In the genomic region with DNA sequence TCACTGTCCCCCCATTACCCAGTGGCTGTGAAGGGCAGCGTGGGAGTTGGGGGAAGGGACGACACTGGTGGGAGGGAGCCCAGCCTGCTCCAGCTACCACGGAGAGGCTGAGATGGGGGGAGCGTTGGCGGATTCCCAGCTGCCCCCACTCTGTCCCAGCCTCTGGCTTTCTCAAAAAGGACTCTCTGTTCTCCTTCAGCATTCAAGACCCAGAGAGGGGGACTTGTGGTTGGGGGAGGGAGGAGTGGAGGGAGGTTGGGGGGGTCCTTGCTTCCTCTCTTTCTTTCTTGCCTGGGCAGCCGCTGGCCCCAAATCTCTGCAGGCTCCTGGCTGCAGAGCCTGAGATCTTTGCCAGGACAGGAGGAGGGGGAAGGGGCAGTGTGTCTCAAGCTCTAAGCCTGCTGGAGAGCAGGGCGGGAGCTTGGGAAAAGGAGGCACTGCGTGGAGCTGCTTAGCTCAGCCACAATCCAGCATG, we compare ENCODE assay signal across 16 cellular contexts. TPM values are rescaled to one million over a fixed set of nuclear protein-coding genes. Genes with fewer than 3 reads are reported as not detected.
DNase-seq lines count a peak whose midpoint lies in the region; ATAC-seq and TF ChIP-seq lines count a peak whose summit lies in the region.
"Had no signal": no experiment of that assay in that cellular context is flagged by ENCODE, and none has a peak within 500 bp of the region (broad histone marks: within the 10 kb centered on the region; RNA-seq: fewer than 3 reads in every experiment).

No MANE protein-coding gene starts in this region.

- H3K9me3 ChIP-seq in SK-N-SH (no peaks in the 10 kb centered on the region), HAP-1 (no peaks in the 10 kb centered on the region)

- no peak overlapping the region for H3K27ac ChIP-seq in SK-N-SH (ENCODE audit: low read depth in 2 of 2, low read length in 1 of 2)
- H3K27ac ChIP-seq: RWPE1 had no signal

- H3K27me3 ChIP-seq in SK-N-SH (ENCODE audit: insufficient read depth) (peaks cover 11% of the 10 kb centered on the region; the same call in 1 of the 2 replicates), HAP-1 (ENCODE audit: low read depth) (no peaks in the 10 kb centered on the region)

- no peak for TF ChIP-seq CTCF in SK-N-SH (IDR thresholded peaks at IDR 0.05)
- no peak for TF ChIP-seq CTCF in fibroblast of villous mesenchyme (IDR thresholded peaks at IDR 0.05; ENCODE audit: insufficient read depth, low read depth, low read length)
- no peak for TF ChIP-seq CTCF in neural crest cell (conservative IDR thresholded peaks at IDR 0.05)

- H3K9me2 ChIP-seq in SK-N-SH = no peaks in the 10 kb centered on the region

- no peaks in the 10 kb centered on the region for H3F3A ChIP-seq in SK-N-SH (replicated peaks; ENCODE audit: insufficient read depth)

- CTCF ChIA-PET in SK-N-SH (lab: Yijun Ruan, JAX) = interaction anchor here (0.8 to 4.0 kb wide), 7 partner anchors 8 to 134 kb away, joined by 3 to 18 read pairs (median 4); no protein-coding TSS in a partner anchor

- ATAC-seq in SK-N-SH treated with all-trans-retinoic acid at 6 μM for 48 hours = peak; percentile 42
- ATAC-seq: HCT116 had no signal

- DNase-seq in SK-N-SH (no peak), fibroblast of villous mesenchyme (ENCODE audit: low read depth) (peak; percentile 28), neural crest cell (ENCODE audit: low read depth, low spot score) (no peak), ureter (ENCODE audit: low spot score) (peak; percentile 69), DMS153 treated with DMSO at 0.1 percent for 48 hours (lab: John Stamatoyannopoulos, UW; ENCODE audit: unreplicated experiment) (no peak), HAP-1 (ENCODE audit: low spot score in 2 of 2) (no peak)
- DNase-seq in activated naive CD4-positive, alpha-beta T cell treated with Interleukin-2 at 50 U/mL for 16 hours = no peak
- DNase-seq: activated CD4-positive, alpha-beta T cell treated with anti-CD3 and anti-CD28 coated beads, Interleukin-2, amount 10 ng/mL, durations not matched to agents 7 days and 5 days; activated naive CD8-positive, alpha-beta T cell treated with anti-CD3 and anti-CD28 coated beads, Interleukin-2, amount 10 ng/mL, durations not matched to agents 7 days and 5 days; NCI-H1105 treated with DMSO at 0.1 percent for 48 hours had no signal

- H3K4me3 ChIP-seq in SK-N-SH (ENCODE audit: low read depth in 2 of 2, low read length in 1 of 2) = no peak overlapping the region
- no peak overlapping the region for H3K4me3 ChIP-seq in fibroblast of villous mesenchyme (ENCODE audit: low read depth, low read length)
- H3K4me3 ChIP-seq in HAP-1 = no peak overlapping the region

- POLR2A ChIA-PET in SK-N-SH (lab: Yijun Ruan, JAX) = no interaction called here

- H3K9ac ChIP-seq in SK-N-SH = no peak overlapping the region

- H3K4me1 ChIP-seq in SK-N-SH (ENCODE audit: control insufficient read depth in 1 of 2, insufficient read depth in 2 of 2, low read depth in 1 of 2, low read length in 1 of 2) = no peaks in the 10 kb centered on the region
- no peaks in the 10 kb centered on the region for H3K4me1 ChIP-seq in HAP-1

- TF ChIP-seq RAD21 in SK-N-SH (IDR thresholded peaks at IDR 0.05; ENCODE audit: low read length) = no peak

- H3K36me3 ChIP-seq in SK-N-SH (replicated peaks in 1 of 2; ENCODE audit: control insufficient read depth in 1 of 2, insufficient read depth in 2 of 2, low read length in 1 of 2) (no peaks in the 10 kb centered on the region), HAP-1 (replicated peaks) (no peaks in the 10 kb centered on the region)

- WGBS in SK-N-SH (ENCODE audit: low lambda C conversion rate) = 62% methylated on average over 8 of the region's 8 CpGs

- no peaks in the 10 kb centered on the region for H4K20me1 ChIP-seq in SK-N-SH (ENCODE audit: insufficient read depth)

- H3K36me3 Mint-ChIP-seq in neural crest cell (ENCODE audit: low read depth) = no peaks in the 10 kb centered on the region
- H3K36me3 Mint-ChIP-seq: activated naive CD8-positive, alpha-beta T cell treated with anti-CD3 and anti-CD28 coated beads, Interleukin-2, amount 10 ng/mL, durations not matched to agents 7 days and 5 days had no signal

- peaks cover 64% of the 10 kb centered on the region for H3K4me1 Mint-ChIP-seq in neural crest cell
- H3K4me1 Mint-ChIP-seq: activated CD4-positive, alpha-beta T cell treated with anti-CD3 and anti-CD28 coated beads, Interleukin-2, amount 10 ng/mL, durations not matched to agents 7 days and 5 days; activated naive CD8-positive, alpha-beta T cell treated with anti-CD3 and anti-CD28 coated beads, Interleukin-2, amount 10 ng/mL, durations not matched to agents 7 days and 5 days had no signal

- H3K27ac Mint-ChIP-seq in neural crest cell (ENCODE audit: unreplicated experiment) = peak overlapping the region; percentile 23
- H3K27ac Mint-ChIP-seq: activated CD4-positive, alpha-beta T cell treated with anti-CD3 and anti-CD28 coated beads, Interleukin-2, amount 10 ng/mL, durations not matched to agents 7 days and 5 days; activated naive CD8-positive, alpha-beta T cell treated with anti-CD3 and anti-CD28 coated beads, Interleukin-2, amount 10 ng/mL, durations not matched to agents 7 days and 5 days had no signal

- H3K4me2 ChIP-seq in SK-N-SH = no peak overlapping the region

- no peaks in the 10 kb centered on the region for H3K27me3 Mint-ChIP-seq in neural crest cell (ENCODE audit: low read depth)

- H3K4me3 Mint-ChIP-seq in neural crest cell = peak overlapping the region; percentile 92
- H3K4me3 Mint-ChIP-seq: activated CD4-positive, alpha-beta T cell treated with anti-CD3 and anti-CD28 coated beads, Interleukin-2, amount 10 ng/mL, durations not matched to agents 7 days and 5 days; activated naive CD8-positive, alpha-beta T cell treated with anti-CD3 and anti-CD28 coated beads, Interleukin-2, amount 10 ng/mL, durations not matched to agents 7 days and 5 days had no signal

- TF ChIP-seq EP300 in SK-N-SH (IDR thresholded peaks at IDR 0.05; ENCODE audit: borderline replicate concordance in 1 of 2, low read depth in 1 of 2, low read length in 1 of 2) = no peak

- no peak overlapping the region for H2AFZ ChIP-seq in SK-N-SH (ENCODE audit: low read depth)

- H3K79me2 ChIP-seq in SK-N-SH (ENCODE audit: insufficient read depth) = no peaks in the 10 kb centered on the region

- H3K9me3 Mint-ChIP-seq in neural crest cell = no peaks in the 10 kb centered on the region
- H3K9me3 Mint-ChIP-seq: activated CD4-positive, alpha-beta T cell treated with anti-CD3 and anti-CD28 coated beads, Interleukin-2, amount 10 ng/mL, durations not matched to agents 7 days and 5 days; activated naive CD8-positive, alpha-beta T cell treated with anti-CD3 and anti-CD28 coated beads, Interleukin-2, amount 10 ng/mL, durations not matched to agents 7 days and 5 days had no signal

- in situ Hi-C loops in HAP-1 (cut with MboI; ENCODE audit: low sequenced_read_pairs) = no loop called here

TF ChIP-seq in SK-N-SH, 30 proteins besides CTCF, POLR2A, EP300 and RAD21 (continues in another document):
- TF ChIP-seq MXI1 (IDR thresholded peaks at IDR 0.05; ENCODE audit: low read depth, low read length) = no peak
- TF ChIP-seq, protein P1, sequence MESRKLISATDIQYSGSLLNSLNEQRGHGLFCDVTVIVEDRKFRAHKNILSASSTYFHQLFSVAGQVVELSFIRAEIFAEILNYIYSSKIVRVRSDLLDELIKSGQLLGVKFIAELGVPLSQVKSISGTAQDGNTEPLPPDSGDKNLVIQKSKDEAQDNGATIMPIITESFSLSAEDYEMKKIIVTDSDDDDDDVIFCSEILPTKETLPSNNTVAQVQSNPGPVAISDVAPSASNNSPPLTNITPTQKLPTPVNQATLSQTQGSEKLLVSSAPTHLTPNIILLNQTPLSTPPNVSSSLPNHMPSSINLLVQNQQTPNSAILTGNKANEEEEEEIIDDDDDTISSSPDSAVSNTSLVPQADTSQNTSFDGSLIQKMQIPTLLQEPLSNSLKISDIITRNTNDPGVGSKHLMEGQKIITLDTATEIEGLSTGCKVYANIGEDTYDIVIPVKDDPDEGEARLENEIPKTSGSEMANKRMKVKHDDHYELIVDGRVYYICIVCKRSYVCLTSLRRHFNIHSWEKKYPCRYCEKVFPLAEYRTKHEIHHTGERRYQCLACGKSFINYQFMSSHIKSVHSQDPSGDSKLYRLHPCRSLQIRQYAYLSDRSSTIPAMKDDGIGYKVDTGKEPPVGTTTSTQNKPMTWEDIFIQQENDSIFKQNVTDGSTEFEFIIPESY (IDR thresholded peaks at IDR 0.05; ENCODE audit: borderline replicate concordance, low read depth) = no peak
- no peak for TF ChIP-seq FOXM1 (IDR thresholded peaks at IDR 0.05; ENCODE audit: low read depth)
- no peak for TF ChIP-seq RXRA (IDR thresholded peaks at IDR 0.05; ENCODE audit: borderline replicate concordance, low read depth)
- no peak for TF ChIP-seq POLR2AphosphoS5 (IDR thresholded peaks at IDR 0.05; ENCODE audit: low read depth, low read length)
- no peak for TF ChIP-seq FOXJ3 (CRISPR knock-in tag; IDR thresholded peaks at IDR 0.05)
- no peak for TF ChIP-seq TAF1 (IDR thresholded peaks at IDR 0.05; ENCODE audit: borderline replicate concordance, low read depth, low read length)

RNA-seq across cellular contexts. Expression of gene ATP1A2, which starts 2.2 kb away (rescaled TPM):
- 0.07 and 0.10 TPM in 2 replicates for polyA plus RNA-seq in SK-N-SH (2012; rRNA removed)
- polyA plus RNA-seq in SK-N-SH (2012; cell fraction: cytosol; rRNA removed) = 0.01 TPM in 1 of 2 replicates, not detected in the other
- polyA plus RNA-seq in SK-N-SH (2012; cell fraction: nucleus; rRNA removed) = 0.06 and 0.07 TPM in 2 replicates
- total RNA-seq in fibroblast of villous mesenchyme = not detected in 2 replicates
- total RNA-seq in neural crest cell = 93.6 and 101 TPM in 2 replicates
- 41.2 TPM for total RNA-seq in ureter
- total RNA-seq: activated CD4-positive, alpha-beta T cell treated with anti-CD3 and anti-CD28 coated beads, Interleukin-2, amount 10 ng/mL, durations not matched to agents 7 days and 5 days; activated naive CD8-positive, alpha-beta T cell treated with anti-CD3 and anti-CD28 coated beads, Interleukin-2, amount 10 ng/mL, durations not matched to agents 7 days and 5 days; glomerular endothelial cell had no signal

RNA-seq across cellular contexts. Expression of gene IGSF8, which starts 19.3 kb away (rescaled TPM):
- 67.9 and 70.7 TPM in 2 replicates for polyA plus RNA-seq in SK-N-SH (2012; rRNA removed)
- 25.4 and 43.9 TPM in 2 replicates for polyA plus RNA-seq in SK-N-SH (2012; cell fraction: cytosol; rRNA removed)
- polyA plus RNA-seq in SK-N-SH (2012; cell fraction: nucleus; rRNA removed) = 92.0 and 109 TPM in 2 replicates
- total RNA-seq in fibroblast of villous mesenchyme (13.9 and 14.7 TPM in 2 replicates), neural crest cell (27.5 and 28.4 TPM in 2 replicates), ureter (22.4 TPM)

RNA-seq across cellular contexts. Expression of gene ATP1A4, which starts 33.7 kb away (rescaled TPM):
- not detected in 2 replicates for polyA plus RNA-seq in SK-N-SH (2012; rRNA removed)
- polyA plus RNA-seq in SK-N-SH (2012; cell fraction: cytosol; rRNA removed) = not detected in 2 replicates
- 0.02 TPM in 2 replicates for polyA plus RNA-seq in SK-N-SH (2012; cell fraction: nucleus; rRNA removed)
- total RNA-seq in fibroblast of villous mesenchyme (not detected in 2 replicates), neural crest cell (0.20 and 0.35 TPM in 2 replicates), ureter (16.5 TPM)
- total RNA-seq: A172; activated CD4-positive, alpha-beta T cell treated with anti-CD3 and anti-CD28 coated beads, Interleukin-2, amount 10 ng/mL, durations not matched to agents 7 days and 5 days; activated naive CD8-positive, alpha-beta T cell treated with anti-CD3 and anti-CD28 coated beads, Interleukin-2, amount 10 ng/mL, durations not matched to agents 7 days and 5 days; glomerular endothelial cell had no signal
- polyA plus RNA-seq: neural cell had no signal

RNA-seq across cellular contexts. Expression of gene KCNJ9, which starts 36.4 kb away (rescaled TPM):
- polyA plus RNA-seq in SK-N-SH (2012; rRNA removed) = 0.02 and 0.05 TPM in 2 replicates
- 0.01 and 0.03 TPM in 2 replicates for polyA plus RNA-seq in SK-N-SH (2012; cell fraction: cytosol; rRNA removed)
- polyA plus RNA-seq in SK-N-SH (2012; cell fraction: nucleus; rRNA removed) = 0.01 TPM in 1 of 2 replicates, not detected in the other
- total RNA-seq in fibroblast of villous mesenchyme (not detected in 2 replicates), neural crest cell (0.11 and 0.19 TPM in 2 replicates), ureter (not detected)
- total RNA-seq: A172; activated CD4-positive, alpha-beta T cell treated with anti-CD3 and anti-CD28 coated beads, Interleukin-2, amount 10 ng/mL, durations not matched to agents 7 days and 5 days; activated naive CD8-positive, alpha-beta T cell treated with anti-CD3 and anti-CD28 coated beads, Interleukin-2, amount 10 ng/mL, durations not matched to agents 7 days and 5 days; glomerular endothelial cell had no signal

RNA-seq across cellular contexts. Expression of gene KCNJ10, which starts 47.8 kb away (rescaled TPM):
- polyA plus RNA-seq in SK-N-SH (2012; rRNA removed) = 0.03 TPM in 1 of 2 replicates, not detected in the other
- not detected in 2 replicates for polyA plus RNA-seq in SK-N-SH (2012; cell fraction: cytosol; rRNA removed)
- not detected in 2 replicates for polyA plus RNA-seq in SK-N-SH (2012; cell fraction: nucleus; rRNA removed)
- total RNA-seq in fibroblast of villous mesenchyme (under 0.01 TPM in 1 of 2 replicates, not detected in the other), neural crest cell (0.47 and 0.73 TPM in 2 replicates), ureter (not detected)
- total RNA-seq: A172; activated CD4-positive, alpha-beta T cell treated with anti-CD3 and anti-CD28 coated beads, Interleukin-2, amount 10 ng/mL, durations not matched to agents 7 days and 5 days; activated naive CD8-positive, alpha-beta T cell treated with anti-CD3 and anti-CD28 coated beads, Interleukin-2, amount 10 ng/mL, durations not matched to agents 7 days and 5 days; glomerular endothelial cell had no signal
- polyA plus RNA-seq: neural cell had no signal

Comparison
In these comparisons a context has a peak if more than half of its experiments do, and no peak if none do; other contexts are left out.
1. DNase-seq: peak in fibroblast of villous mesenchyme (single experiment) and ureter (single experiment); none in SK-N-SH (single experiment), neural crest cell (single experiment), DMS153 treated with DMSO at 0.1 percent for 48 hours (single experiment), HAP-1 (0 of 2) and activated naive CD4-positive, alpha-beta T cell treated with Interleukin-2 at 50 U/mL for 16 hours (single experiment).
2. RNA of gene ATP1A2, which starts 2.2 kb away (total RNA-seq): 93.6 to 101 TPM in neural crest cell and 41.2 TPM in ureter (single experiment); not detected in fibroblast of villous mesenchyme; every median in the first group is over 10 times any median in the second.
3. RNA of gene ATP1A4, which starts 33.7 kb away (total RNA-seq): 16.5 TPM in ureter (single experiment); 0.20 to 0.35 TPM in neural crest cell and not detected in fibroblast of villous mesenchyme; every median in the first group is over 10 times any median in the second.